ENCODE assay signal across 16 cellular contexts in genomic region chr2:224781400-224781799, GRCh38.
DNase-seq lines count a peak whose midpoint lies in the region; ATAC-seq and TF ChIP-seq lines count a peak whose summit lies in the region.
"Had no signal": no experiment of that assay in that cellular context is flagged by ENCODE, and none has a peak within 500 bp of the region (broad histone marks: within the 10 kb centered on the region; RNA-seq: fewer than 3 reads in every experiment).

No MANE protein-coding gene starts in this region.

- peak; percentile 55 for ATAC-seq in HG03064 (IDR thresholded peaks at IDR 0.05; ENCODE audit: low read depth, unreplicated experiment)
- no peak for ATAC-seq in stimulated activated effector memory CD8-positive, alpha-beta T cell treated with anti-CD3 and anti-CD28 coated beads, Interleukin-12 subunit alpha, Interleukin-12 subunit beta, amount 100 ng/mL, for 72 hours
- ATAC-seq: gastroesophageal sphincter had no signal

- H3K27ac ChIP-seq in prostate gland: no peak overlapping the region
- H3K27ac ChIP-seq: gastroesophageal sphincter, SK-N-MC, thoracic aorta had no signal

- H3K36me3 ChIP-seq in prostate gland: no peaks in the 10 kb centered on the region
- H3K36me3 ChIP-seq: gastroesophageal sphincter had no signal

- intact Hi-C loops in prostate gland (cut with DNase I): no loop called here

- H3K9me3 Mint-ChIP-seq in activated naive CD4-positive, alpha-beta T cell treated with anti-CD3 and anti-CD28 coated beads, Interleukin-2, amount 10 ng/mL, durations not matched to agents 7 days and 5 days: no peaks in the 10 kb centered on the region
- no peaks in the 10 kb centered on the region for H3K9me3 Mint-ChIP-seq in stimulated activated effector memory CD8-positive, alpha-beta T cell treated with anti-CD3 and anti-CD28 coated beads, Interleukin-12 subunit alpha, Interleukin-12 subunit beta, amount 100 ng/mL, for 72 hours
- H3K9me3 Mint-ChIP-seq: activated B cell treated with CpG ODN at 0.5 μM for 24 hours had no signal

- no peaks in the 10 kb centered on the region for H3K27me3 ChIP-seq in prostate gland (replicated peaks; ENCODE audit: insufficient read depth)
- H3K27me3 ChIP-seq: gastroesophageal sphincter had no signal

- no peak overlapping the region for H3K4me3 Mint-ChIP-seq in activated naive CD4-positive, alpha-beta T cell treated with anti-CD3 and anti-CD28 coated beads, Interleukin-2, amount 10 ng/mL, durations not matched to agents 7 days and 5 days
- no peak overlapping the region for H3K4me3 Mint-ChIP-seq in stimulated activated effector memory CD8-positive, alpha-beta T cell treated with anti-CD3 and anti-CD28 coated beads, Interleukin-12 subunit alpha, Interleukin-12 subunit beta, amount 100 ng/mL, for 72 hours
- H3K4me3 Mint-ChIP-seq: activated B cell treated with CpG ODN at 0.5 μM for 24 hours had no signal

- H3K27ac Mint-ChIP-seq in activated naive CD4-positive, alpha-beta T cell treated with anti-CD3 and anti-CD28 coated beads, Interleukin-2, amount 10 ng/mL, durations not matched to agents 7 days and 5 days: peak overlapping the region; percentile 33
- peak overlapping the region; percentile 63 for H3K27ac Mint-ChIP-seq in stimulated activated effector memory CD8-positive, alpha-beta T cell treated with anti-CD3 and anti-CD28 coated beads, Interleukin-12 subunit alpha, Interleukin-12 subunit beta, amount 100 ng/mL, for 72 hours
- H3K27ac Mint-ChIP-seq: activated B cell treated with CpG ODN at 0.5 μM for 24 hours had no signal

- no peak overlapping the region for H3K4me3 ChIP-seq in choroid plexus epithelial cell (ENCODE audit: low read depth, low read length)
- H3K4me3 ChIP-seq in prostate gland: no peak overlapping the region
- H3K4me3 ChIP-seq: gastroesophageal sphincter, SK-N-MC, thoracic aorta had no signal

- H3K36me3 Mint-ChIP-seq in activated naive CD4-positive, alpha-beta T cell treated with anti-CD3 and anti-CD28 coated beads, Interleukin-2, amount 10 ng/mL, durations not matched to agents 7 days and 5 days: peaks cover 65% of the 10 kb centered on the region
- peaks cover 87% of the 10 kb centered on the region for H3K36me3 Mint-ChIP-seq in stimulated activated effector memory CD8-positive, alpha-beta T cell treated with anti-CD3 and anti-CD28 coated beads, Interleukin-12 subunit alpha, Interleukin-12 subunit beta, amount 100 ng/mL, for 72 hours

- H3K27me3 Mint-ChIP-seq in activated naive CD4-positive, alpha-beta T cell treated with anti-CD3 and anti-CD28 coated beads, Interleukin-2, amount 10 ng/mL, durations not matched to agents 7 days and 5 days: no peaks in the 10 kb centered on the region
- H3K27me3 Mint-ChIP-seq: activated B cell treated with CpG ODN at 0.5 μM for 24 hours had no signal

- no peak for DNase-seq in activated naive CD4-positive, alpha-beta T cell treated with anti-CD3 and anti-CD28 coated beads, Interleukin-2, amount 10 ng/mL, durations not matched to agents 7 days and 5 days
- DNase-seq in activated naive CD4-positive, alpha-beta T cell treated with anti-CD3 and anti-CD28 coated beads, Interleukin-2, amount 50 U/mL, for 16 hours: no peak
- DNase-seq in choroid plexus epithelial cell (ENCODE audit: low read depth) (peak; percentile 30), prostate gland (ENCODE audit: low spot score) (no peak), NCI-H146 treated with DMSO at 0.1 percent for 48 hours (lab: John Stamatoyannopoulos, UW; ENCODE audit: unreplicated experiment) (no peak), midbrain (lab: John Stamatoyannopoulos, UW) (no peak)
- DNase-seq in stimulated activated effector memory CD8-positive, alpha-beta T cell treated with anti-CD3 and anti-CD28 coated beads, Interleukin-12 subunit alpha, Interleukin-12 subunit beta, amount 100 ng/mL, for 72 hours (ENCODE audit: low spot score in 2 of 2): no peak
- DNase-seq: activated B cell treated with CpG ODN at 0.5 μM for 24 hours; DMS79; NCI-H1105 treated with DMSO at 0.1 percent for 48 hours; NCI-H226; stimulated activated CD4-positive, alpha-beta T cell treated with anti-CD3 and anti-CD28 coated beads, Interleukin-15, amount 100 ng/mL, for 24 hours had no signal

- TF ChIP-seq CTCF in choroid plexus epithelial cell (conservative IDR thresholded peaks at IDR 0.05; ENCODE audit: low read depth, low read length) (no peak), prostate gland (IDR thresholded peaks at IDR 0.05) (no peak)

- CTCF ChIA-PET in activated naive CD4-positive, alpha-beta T cell treated with anti-CD3 and anti-CD28 coated beads, Interleukin-2, amount 10 ng/mL, durations not matched to agents 7 days and 5 days (lab: Charles Lee): interaction anchor here (1.6 kb wide), 1 partner anchor 10 kb away, joined by 4 read pairs; no protein-coding TSS in a partner anchor

- H3K4me1 ChIP-seq in prostate gland (replicated peaks): no peaks in the 10 kb centered on the region
- H3K4me1 ChIP-seq: gastroesophageal sphincter had no signal

- no peak for TF ChIP-seq POLR2A in prostate gland (IDR thresholded peaks at IDR 0.05)

- H3K9me3 ChIP-seq in prostate gland: no peaks in the 10 kb centered on the region
- H3K9me3 ChIP-seq: gastroesophageal sphincter, thoracic aorta had no signal

- H3K4me1 Mint-ChIP-seq in activated naive CD4-positive, alpha-beta T cell treated with anti-CD3 and anti-CD28 coated beads, Interleukin-2, amount 10 ng/mL, durations not matched to agents 7 days and 5 days: no peaks in the 10 kb centered on the region
- H3K4me1 Mint-ChIP-seq in stimulated activated effector memory CD8-positive, alpha-beta T cell treated with anti-CD3 and anti-CD28 coated beads, Interleukin-12 subunit alpha, Interleukin-12 subunit beta, amount 100 ng/mL, for 72 hours: no peaks in the 10 kb centered on the region
- H3K4me1 Mint-ChIP-seq: activated B cell treated with CpG ODN at 0.5 μM for 24 hours had no signal
